In the genomic region with DNA sequence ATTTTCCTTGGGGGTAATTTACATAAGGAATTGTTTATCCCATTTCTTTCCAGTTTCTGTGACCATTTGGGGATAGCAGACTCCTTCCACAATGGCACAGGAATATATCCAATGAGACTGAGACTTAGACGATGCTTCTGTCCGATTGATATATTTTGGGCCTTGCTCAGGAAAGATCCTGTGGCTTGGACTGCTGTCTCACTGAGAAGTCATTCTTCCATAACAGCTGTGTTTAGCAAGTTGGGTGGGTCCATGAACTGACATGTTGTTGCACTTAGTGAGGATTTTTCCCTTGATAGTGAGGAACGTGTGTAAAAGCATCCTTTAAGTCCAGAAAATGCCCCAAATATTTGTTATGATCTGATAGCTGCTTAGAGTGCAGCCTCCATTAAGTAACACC, we compare ENCODE assay signal across 29 cellular contexts.
"Had no signal": no experiment of that assay in that cellular context is flagged by ENCODE, and none has a peak within 500 bp of the region (broad histone marks: within the 10 kb centered on the region; RNA-seq: fewer than 3 reads in every experiment).

No MANE protein-coding gene starts in this region.

- DNase-seq: activated B cell treated with CpG ODN at 0.5 μM for 24 hours; activated CD4-positive, alpha-beta T cell treated with anti-CD3 and anti-CD28 coated beads for 1 hour; activated CD4-positive, alpha-beta T cell treated with anti-CD3 and anti-CD28 coated beads, Interleukin-2, amount 10 ng/mL, durations not matched to agents 24 days and 14 days; activated CD4-positive, alpha-beta T cell treated with anti-CD3 and anti-CD28 coated beads, Interleukin-2, amount 50 U/mL, for 48 hours; activated gamma-delta T cell; activated naive CD4-positive, alpha-beta T cell treated with anti-CD3 and anti-CD28 coated beads for 36 hours; activated T-cell treated with anti-CD3 and anti-CD28 coated beads for 4 hours; activated T-cell treated with anti-CD3 and anti-CD28 coated beads, Interleukin-2, amount 50 U/mL, for 48 hours; amygdala; IMR-90; Kasumi-1; KBM-7; NCI-H1092 treated with DMSO at 0.1 percent for 48 hours; NCI-H1417 treated with DMSO at 0.1 percent for 48 hours; NCI-H1694; NCI-H2029; NCI-H2107; NCI-H2171 treated with DMSO at 0.1 percent for 48 hours; NCI-H510A treated with DMSO at 0.1 percent for 48 hours; NCI-H69; NK-92 treated with Interleukin-12 subunit alpha and Interleukin-12 subunit beta, amount 100 ng/mL, for 24 hours; OCI-M1; RPMI8226; T-cell; T-helper 2 cell; T1000 had no signal

- H3K27ac Mint-ChIP-seq: activated B cell treated with CpG ODN at 0.5 μM for 24 hours; activated CD4-positive, alpha-beta T cell treated with anti-CD3 and anti-CD28 coated beads, Interleukin-2, amount 10 ng/mL, durations not matched to agents 24 days and 14 days; activated naive CD4-positive, alpha-beta T cell treated with anti-CD3 and anti-CD28 coated beads for 36 hours; activated naive CD8-positive, alpha-beta T cell; activated T-helper 17 cell treated with anti-CD3 and anti-CD28 coated beads, Interleukin-2, amount 50 U/mL, for 72 hours; T-cell had no signal

- H3K4me1 Mint-ChIP-seq: activated B cell treated with CpG ODN at 0.5 μM for 24 hours; activated CD4-positive, alpha-beta T cell treated with anti-CD3 and anti-CD28 coated beads, Interleukin-2, amount 10 ng/mL, durations not matched to agents 24 days and 14 days; activated T-helper 17 cell treated with anti-CD3 and anti-CD28 coated beads, Interleukin-2, amount 50 U/mL, for 72 hours; T-cell had no signal

- H3K27ac ChIP-seq: SK-N-MC had no signal

- H3K4me3 ChIP-seq: SK-N-MC had no signal

- H3K27me3 Mint-ChIP-seq: activated B cell treated with CpG ODN at 0.5 μM for 24 hours; activated CD4-positive, alpha-beta T cell treated with anti-CD3 and anti-CD28 coated beads, Interleukin-2, amount 10 ng/mL, durations not matched to agents 24 days and 14 days; activated naive CD8-positive, alpha-beta T cell; activated T-helper 17 cell treated with anti-CD3 and anti-CD28 coated beads, Interleukin-2, amount 50 U/mL, for 72 hours; T-cell had no signal

- H3K9me3 Mint-ChIP-seq: activated B cell treated with CpG ODN at 0.5 μM for 24 hours; activated CD4-positive, alpha-beta T cell treated with anti-CD3 and anti-CD28 coated beads, Interleukin-2, amount 10 ng/mL, durations not matched to agents 24 days and 14 days; activated naive CD4-positive, alpha-beta T cell treated with anti-CD3 and anti-CD28 coated beads for 36 hours; activated T-helper 17 cell treated with anti-CD3 and anti-CD28 coated beads, Interleukin-2, amount 50 U/mL, for 72 hours; T-cell had no signal

- H3K4me3 Mint-ChIP-seq: activated B cell treated with CpG ODN at 0.5 μM for 24 hours; activated CD4-positive, alpha-beta T cell treated with anti-CD3 and anti-CD28 coated beads, Interleukin-2, amount 10 ng/mL, durations not matched to agents 24 days and 14 days; activated naive CD4-positive, alpha-beta T cell treated with anti-CD3 and anti-CD28 coated beads for 36 hours; activated naive CD8-positive, alpha-beta T cell; activated T-helper 17 cell treated with anti-CD3 and anti-CD28 coated beads, Interleukin-2, amount 50 U/mL, for 72 hours; T-cell had no signal
